ENCODE assay signal across 21 cellular contexts in the genomic region with DNA sequence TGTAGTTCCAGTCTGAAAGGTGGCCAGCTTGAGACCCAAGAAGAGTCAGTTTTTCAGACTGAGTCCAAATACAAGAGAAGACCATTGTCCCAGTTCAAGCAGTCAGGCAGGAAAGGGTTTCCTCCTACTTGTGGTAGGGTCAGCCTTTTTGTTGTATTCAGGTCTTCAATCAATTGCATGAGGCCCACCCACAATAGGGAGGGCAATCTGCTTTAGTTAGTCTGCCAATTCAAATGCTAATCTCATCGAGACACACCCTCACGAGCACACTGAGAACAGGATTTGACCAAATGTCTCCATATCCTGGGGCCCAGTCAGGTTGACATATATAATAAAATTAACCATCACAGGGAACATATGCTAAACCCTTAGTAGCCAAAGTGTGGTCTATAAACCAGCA.
A peak's percentile ranks its signal among the peaks of the same experiment; 100 is the strongest.
DNase-seq lines count a peak whose midpoint lies in the region; ATAC-seq, FAIRE-seq and TF ChIP-seq lines count a peak whose summit lies in the region.
"Had no signal": no experiment of that assay in that cellular context is flagged by ENCODE, and none has a peak within 500 bp of the region (broad histone marks: within the 10 kb centered on the region; RNA-seq: fewer than 3 reads in every experiment).

No MANE protein-coding gene starts in this region.

- H3K9ac ChIP-seq in H1 (replicated peaks in 1 of 4; ENCODE audit: extremely low read depth in 1 of 4, low read depth in 3 of 4, low read length in 3 of 4): no peak overlapping the region
- H3K9ac ChIP-seq: KMS-11 had no signal

- H3K79me2 ChIP-seq in GM23338 (replicated peaks; ENCODE audit: insufficient read depth): no peaks in the 10 kb centered on the region
- no peaks in the 10 kb centered on the region for H3K79me2 ChIP-seq in H1 (ENCODE audit: control insufficient read depth in 1 of 2, insufficient read depth in 2 of 2, low read length in 2 of 2)

- H2BK12ac ChIP-seq in H1 (ENCODE audit: low read depth, low read length): no peak overlapping the region

- in situ Hi-C loops in HAP-1 (cut with MboI; ENCODE audit: low sequenced_read_pairs): no loop called here

- no peak overlapping the region for H4K8ac ChIP-seq in H1 (ENCODE audit: extremely low read depth, insufficient read depth, low read length)

- no peak overlapping the region for H3K4ac ChIP-seq in H1 (replicated peaks; ENCODE audit: insufficient read length, low read depth, low read length)

- H3K4me1 Mint-ChIP-seq in GM23338: peaks cover 25% of the 10 kb centered on the region
- no peaks in the 10 kb centered on the region for H3K4me1 Mint-ChIP-seq in naive thymus-derived CD4-positive, alpha-beta T cell

- H3K9me2 ChIP-seq in GM23338 (ENCODE audit: insufficient read depth): no peaks in the 10 kb centered on the region

- H3F3A ChIP-seq in GM23338 (replicated peaks; ENCODE audit: low read depth): no peaks in the 10 kb centered on the region

- intact Hi-C loops in naive thymus-derived CD4-positive, alpha-beta T cell (cut with micrococcal nuclease): no loop called here
- intact Hi-C loops in upper lobe of right lung (cut with DNase I): no loop called here

- no peak overlapping the region for H3K18ac ChIP-seq in H1 (ENCODE audit: extremely low read depth, low read length)

- FAIRE-seq in H1 (lab: Jason Lieb, UNC): peak; percentile 89
- FAIRE-seq: A204.1, D721Med, GM12892, GM18507 had no signal

- no peak overlapping the region for H4K5ac ChIP-seq in H1 (ENCODE audit: insufficient read length, low read depth, low read length)

- H3K4me3 ChIP-seq in GM23338 (no peak overlapping the region), HAP-1 (no peak overlapping the region), H1 (ENCODE audit: extremely low read depth in 1 of 4, insufficient read depth in 2 of 4, low read depth in 3 of 4, low read length in 4 of 4) (no peak overlapping the region), iPS DF 6.9 (ENCODE audit: low read length) (no peak overlapping the region), upper lobe of right lung (no peak overlapping the region)
- no peak overlapping the region for H3K4me3 ChIP-seq in naive thymus-derived CD4-positive, alpha-beta T cell (ENCODE audit: low read length)

- no peaks in the 10 kb centered on the region for H3K23me2 ChIP-seq in H1 (ENCODE audit: low read depth, low read length)

- peak; percentile 65 for DNase-seq in GM23338 (ENCODE audit: low spot score)
- DNase-seq in HAP-1 (ENCODE audit: low spot score in 2 of 2): peak; percentile 71 to 76
- DNase-seq in H1 (ENCODE audit: low read depth in 1 of 2, low spot score in 2 of 2): no peak
- DNase-seq in iPS DF 6.9 (ENCODE audit: low read depth, low spot score): peak; percentile 13
- no peak for DNase-seq in naive thymus-derived CD4-positive, alpha-beta T cell
- DNase-seq in upper lobe of right lung: no peak
- DNase-seq: AML-193; Caco-2; CD4-positive, alpha-beta T cell; GDM1; GOT3; HFFc6 had no signal

- no peaks in the 10 kb centered on the region for H3K79me1 ChIP-seq in H1 (ENCODE audit: low read depth, low read length)

- H3K4me2 ChIP-seq in GM23338: no peak overlapping the region
- H3K4me2 ChIP-seq in H1 (ENCODE audit: insufficient read depth in 1 of 2, low read depth in 2 of 2, low read length in 2 of 2): no peak overlapping the region; a peak in 1 of 4 replicates
- H3K4me2 ChIP-seq: KMS-11 had no signal

- no peak overlapping the region for H2BK15ac ChIP-seq in H1 (ENCODE audit: low read length)

- TF ChIP-seq POLR2A in H1 (IDR thresholded peaks at IDR 0.05; ENCODE audit: control extremely low read depth in 1 of 2, low read depth in 2 of 2, low read length in 2 of 2): no peak

- H4K20me1 ChIP-seq in GM23338 (replicated peaks; ENCODE audit: insufficient read depth) (no peaks in the 10 kb centered on the region), H1 (replicated peaks in 1 of 2; ENCODE audit: control insufficient read depth in 1 of 2, insufficient read depth in 2 of 2, low read length in 2 of 2) (no peaks in the 10 kb centered on the region)

- H3K27me3 Mint-ChIP-seq in GM23338 (ENCODE audit: insufficient read depth, low read depth, poor library complexity): peaks cover 4% of the 10 kb centered on the region
- peaks cover 0 to 7% (median 3%) of the 10 kb centered on the region in 5 donors for H3K27me3 Mint-ChIP-seq in naive thymus-derived CD4-positive, alpha-beta T cell

- peaks cover 5% of the 10 kb centered on the region; the same call in 1 of the 2 replicates for H3K4me1 ChIP-seq in GM23338 (ENCODE audit: insufficient read depth)
- peaks cover 11% of the 10 kb centered on the region for H3K4me1 ChIP-seq in HAP-1
- H3K4me1 ChIP-seq in H1 (replicated peaks in 1 of 4; ENCODE audit: control insufficient read depth in 3 of 4, insufficient read depth in 4 of 4, low read length in 3 of 4): peaks cover 0 to 6% (median 1%) of the 10 kb centered on the region in 4 experiments; a peak in 1 of 7 replicates
- H3K4me1 ChIP-seq in iPS DF 6.9 (ENCODE audit: control insufficient read depth, insufficient read depth, low read length): no peaks in the 10 kb centered on the region
- H3K4me1 ChIP-seq in naive thymus-derived CD4-positive, alpha-beta T cell (ENCODE audit: control insufficient read depth in 2 of 2, insufficient read depth in 2 of 2, low read length in 2 of 2): no peaks in the 10 kb centered on the region
- H3K4me1 ChIP-seq in upper lobe of right lung: no peaks in the 10 kb centered on the region
- H3K4me1 ChIP-seq: Caco-2 had no signal

- H3K27ac Mint-ChIP-seq in GM23338: no peak overlapping the region
- H3K27ac Mint-ChIP-seq in naive thymus-derived CD4-positive, alpha-beta T cell: no peak overlapping the region
- H3K27ac Mint-ChIP-seq: CD4-positive, alpha-beta T cell; HFFc6 had no signal

- H2AK5ac ChIP-seq in H1 (ENCODE audit: low read depth, low read length): no peak overlapping the region

- 47% methylated on average over 2 of the region's 2 CpGs; no CpG with 5 or more reads in 1 of the 2 experiments for WGBS in H1 (ENCODE audit: extremely low coverage in 1 of 2, insufficient coverage in 1 of 2, insufficient read length in 1 of 2, insufficient replicate concordance in 2 of 2, low coverage in 1 of 2, low lambda C conversion rate in 2 of 2, missing lambda C conversion rate in 1 of 2), 2 experiments
- no CpG with 5 or more reads among the region's 2 CpGs for WGBS in iPS DF 6.9 (ENCODE audit: insufficient coverage, insufficient read length)

- H2BK5ac ChIP-seq in H1 (ENCODE audit: low read depth, low read length): no peak overlapping the region

- no peak overlapping the region for H3K4me3 Mint-ChIP-seq in GM23338
- H3K4me3 Mint-ChIP-seq in naive thymus-derived CD4-positive, alpha-beta T cell: no peak overlapping the region
- H3K4me3 Mint-ChIP-seq: CD4-positive, alpha-beta T cell; HFFc6 had no signal

- H3K36me3 ChIP-seq in GM23338 (ENCODE audit: insufficient read depth) (no peaks in the 10 kb centered on the region), HAP-1 (replicated peaks) (no peaks in the 10 kb centered on the region), H1 (ENCODE audit: control insufficient read depth in 2 of 4, insufficient read depth in 4 of 4, low read length in 3 of 4) (no peaks in the 10 kb centered on the region), iPS DF 6.9 (ENCODE audit: control insufficient read depth, insufficient read depth, low read length) (no peaks in the 10 kb centered on the region), upper lobe of right lung (no peaks in the 10 kb centered on the region)
- no peaks in the 10 kb centered on the region for H3K36me3 ChIP-seq in naive thymus-derived CD4-positive, alpha-beta T cell (ENCODE audit: control insufficient read depth in 2 of 3, insufficient read depth in 3 of 3, low read length in 3 of 3)

- H3K9me3 Mint-ChIP-seq in GM23338: no peaks in the 10 kb centered on the region
- H3K9me3 Mint-ChIP-seq in naive thymus-derived CD4-positive, alpha-beta T cell: peaks cover 0 to 2% (median 0%) of the 10 kb centered on the region in 11 donors
- H3K9me3 Mint-ChIP-seq: CD4-positive, alpha-beta T cell; HFFc6 had no signal

- H3K27ac ChIP-seq in GM23338 (ENCODE audit: low read depth) (no peak overlapping the region), H1 (ENCODE audit: low read depth, low read length) (no peak overlapping the region), iPS DF 6.9 (ENCODE audit: low read length) (no peak overlapping the region), upper lobe of right lung (no peak overlapping the region)
- no peak overlapping the region for H3K27ac ChIP-seq in naive thymus-derived CD4-positive, alpha-beta T cell (ENCODE audit: low read depth, low read length)
- H3K27ac ChIP-seq: C4-2B, KMS-11 had no signal

- CTCF ChIA-PET in H1 (lab: Charles Lee; ENCODE audit: partially characterized antibody): interaction anchor here (1.1 to 2.0 kb wide), 2 partner anchors 54 to 348 kb away, joined by 4 to 5 read pairs; no protein-coding TSS in a partner anchor
- CTCF ChIA-PET in naive thymus-derived CD4-positive, alpha-beta T cell (lab: Charles Lee): no interaction called here

- no peak for TF ChIP-seq RAD21 in H1 (IDR thresholded peaks at IDR 0.05 in 1 of 2, conservative IDR thresholded peaks at IDR 0.05 in 1 of 2; ENCODE audit: low read depth in 2 of 2, low read length in 2 of 2)

- no peak overlapping the region for H2BK20ac ChIP-seq in H1 (ENCODE audit: low read length)

- no peaks in the 10 kb centered on the region for H3K27me3 ChIP-seq in GM23338 (ENCODE audit: insufficient read depth)
- peaks cover 7% of the 10 kb centered on the region; the same call in 1 of the 2 replicates for H3K27me3 ChIP-seq in HAP-1 (ENCODE audit: low read depth)
- no peaks in the 10 kb centered on the region for H3K27me3 ChIP-seq in H1 (replicated peaks in 1 of 4; ENCODE audit: control insufficient read depth in 3 of 4, extremely low read depth in 1 of 4, insufficient read depth in 3 of 4, low read length in 3 of 4)
- no peaks in the 10 kb centered on the region for H3K27me3 ChIP-seq in iPS DF 6.9 (ENCODE audit: control insufficient read depth, insufficient read depth, low read length)
- no peaks in the 10 kb centered on the region for H3K27me3 ChIP-seq in naive thymus-derived CD4-positive, alpha-beta T cell (ENCODE audit: control insufficient read depth in 2 of 2, insufficient read depth in 2 of 2, low read length in 2 of 2)
- H3K27me3 ChIP-seq in upper lobe of right lung: no peaks in the 10 kb centered on the region

- no peak overlapping the region for H2BK120ac ChIP-seq in H1 (replicated peaks; ENCODE audit: low read depth, low read length)

- H3K23ac ChIP-seq in H1 (ENCODE audit: insufficient read length): no peak overlapping the region

- no peak for TF ChIP-seq EP300 in H1 (IDR thresholded peaks at IDR 0.05; ENCODE audit: borderline replicate concordance in 1 of 2, low read depth in 2 of 2, low read length in 2 of 2)

- ATAC-seq in GM23338 (peak; percentile 75), HG02642 (IDR thresholded peaks at IDR 0.05; ENCODE audit: poor library complexity, unreplicated experiment) (no peak), GM18861 (IDR thresholded peaks at IDR 0.05; ENCODE audit: unreplicated experiment) (no peak), upper lobe of right lung (no peak)
- no peak for ATAC-seq in naive thymus-derived CD4-positive, alpha-beta T cell
- ATAC-seq: HCT116 had no signal

- no peak overlapping the region for H3K14ac ChIP-seq in H1 (ENCODE audit: insufficient read length)

- H3K56ac ChIP-seq in H1 (replicated peaks; ENCODE audit: insufficient read length, low read depth, low read length): no peak overlapping the region

- H2AFZ ChIP-seq in GM23338: no peak overlapping the region
- no peak overlapping the region for H2AFZ ChIP-seq in H1 (ENCODE audit: low read length)

- no peaks in the 10 kb centered on the region for H3K36me3 Mint-ChIP-seq in GM23338 (ENCODE audit: low read depth)
- H3K36me3 Mint-ChIP-seq in naive thymus-derived CD4-positive, alpha-beta T cell: no peaks in the 10 kb centered on the region

- H3K9me3 ChIP-seq in HAP-1: no peaks in the 10 kb centered on the region
- H3K9me3 ChIP-seq in H1 (ENCODE audit: insufficient read depth in 2 of 2, low read depth in 1 of 2, low read length in 1 of 2): no peaks in the 10 kb centered on the region
- no peaks in the 10 kb centered on the region for H3K9me3 ChIP-seq in iPS DF 6.9 (ENCODE audit: control insufficient read depth, insufficient read depth, low read length)
- H3K9me3 ChIP-seq in naive thymus-derived CD4-positive, alpha-beta T cell (ENCODE audit: control insufficient read depth in 2 of 3, low read length in 3 of 3): no peaks in the 10 kb centered on the region
- no peaks in the 10 kb centered on the region for H3K9me3 ChIP-seq in upper lobe of right lung
- H3K9me3 ChIP-seq: Caco-2 had no signal

- POLR2A ChIA-PET in H1 (lab: Charles Lee; ENCODE audit: partially characterized antibody): no interaction called here
- POLR2A ChIA-PET in naive thymus-derived CD4-positive, alpha-beta T cell (lab: Charles Lee): no interaction called here

- TF ChIP-seq CTCF in GM23338 (conservative IDR thresholded peaks at IDR 0.05; ENCODE audit: low read depth in 2 of 2): no peak
- TF ChIP-seq CTCF in H1 (IDR thresholded peaks at IDR 0.05; ENCODE audit: control extremely low read depth in 1 of 3, insufficient read depth in 1 of 3, low read depth in 1 of 3, low read length in 3 of 3): no peak
- no peak for TF ChIP-seq CTCF in upper lobe of right lung (IDR thresholded peaks at IDR 0.05)

- no peak overlapping the region for H4K91ac ChIP-seq in H1 (replicated peaks; ENCODE audit: insufficient read length, low read length)

Comparison
In these comparisons a context has a peak if more than half of its experiments do, and no peak if none do; other contexts are left out.
1. DNase-seq: peak in GM23338 (single experiment), HAP-1 (2 of 2) and iPS DF 6.9 (single experiment); none in H1 (0 of 2), naive thymus-derived CD4-positive, alpha-beta T cell (0 of 9) and upper lobe of right lung (single experiment).